In the genomic region with DNA sequence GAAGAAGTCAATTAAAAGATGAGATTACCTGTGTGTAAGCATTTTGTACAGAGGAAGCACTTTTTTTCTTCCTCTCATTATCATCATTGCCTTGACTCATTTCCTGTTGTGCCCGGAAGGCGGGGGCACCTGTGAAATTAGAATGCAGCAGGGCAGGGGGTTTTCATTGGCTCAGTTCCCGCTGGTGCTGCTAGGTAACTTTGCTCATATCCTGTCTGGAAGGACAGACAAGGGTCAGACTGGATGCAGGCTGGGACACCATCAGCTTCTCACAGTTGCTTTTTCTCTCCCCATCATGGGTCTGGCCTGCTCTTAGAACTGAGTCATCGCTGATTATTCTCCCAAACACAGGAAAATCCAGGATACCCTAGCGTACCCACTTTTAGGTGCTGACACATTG, we compare ENCODE assay signal across 10 cellular contexts.
DNase-seq lines count a peak whose midpoint lies in the region; ATAC-seq and TF ChIP-seq lines count a peak whose summit lies in the region.
"Had no signal": no experiment of that assay in that cellular context is flagged by ENCODE, and none has a peak within 500 bp of the region (broad histone marks: within the 10 kb centered on the region; RNA-seq: fewer than 3 reads in every experiment).

No MANE protein-coding gene starts in this region.

- no peak overlapping the region for H2BK120ac ChIP-seq in mesenchymal stem cell (ENCODE audit: low read depth, low read length)

- no peaks in the 10 kb centered on the region for H3K9me3 Mint-ChIP-seq in chondrocyte (ENCODE audit: low read depth)

- H3K4me2 ChIP-seq in mesenchymal stem cell (ENCODE audit: low read length, poor library complexity, severe bottlenecking), result no peak overlapping the region

- peaks cover 10% of the 10 kb centered on the region for H3K4me1 Mint-ChIP-seq in chondrocyte (ENCODE audit: low read depth)

- H3K4me1 ChIP-seq in BE2C, result no peaks in the 10 kb centered on the region; the same call in 1 of the 2 replicates
- H3K4me1 ChIP-seq in mesenchymal stem cell (ENCODE audit: control insufficient read depth, insufficient read depth, low read depth, low read length), result no peaks in the 10 kb centered on the region
- H3K4me1 ChIP-seq in HAP-1, result no peaks in the 10 kb centered on the region; the same call in 1 of the 2 replicates

- no peak overlapping the region for H2BK15ac ChIP-seq in mesenchymal stem cell (ENCODE audit: low read depth, poor library complexity, severe bottlenecking)

- WGBS in mesenchymal stem cell, result 35% methylated on average over 5 of the region's 5 CpGs

- H3K9me3 ChIP-seq in BE2C (no peaks in the 10 kb centered on the region), mesenchymal stem cell (ENCODE audit: control insufficient read depth, low read length) (no peaks in the 10 kb centered on the region), HAP-1 (no peaks in the 10 kb centered on the region)

- DNase-seq in T-helper 9 cell (peak; percentile 34), brain microvascular endothelial cell (peak; percentile 66), BE2C (no peak), mesenchymal stem cell (no peak), chondrocyte (ENCODE audit: low spot score) (no peak), HAP-1 (ENCODE audit: low spot score in 2 of 2) (no peak)
- DNase-seq in stimulated activated CD4-positive, alpha-beta T cell treated with anti-CD3 and anti-CD28 coated beads, Interleukin-2, amount 100 ng/mL, for 48 hours, result peak; percentile 30 to 45
- DNase-seq: activated gamma-delta T cell, trophoblast cell had no signal

- H3K18ac ChIP-seq in mesenchymal stem cell (ENCODE audit: low read depth in 1 of 2, low read length in 2 of 2), result no peak overlapping the region

- peak; percentile 49 for ATAC-seq in GM21717 (IDR thresholded peaks at IDR 0.05; ENCODE audit: unreplicated experiment)

- H3K27ac ChIP-seq in brain microvascular endothelial cell, result no peak overlapping the region
- H3K27ac ChIP-seq in mesenchymal stem cell (ENCODE audit: low read length, poor library complexity, severe bottlenecking), result no peak overlapping the region

- H2AK5ac ChIP-seq in mesenchymal stem cell (ENCODE audit: low read length, severe bottlenecking), result no peak overlapping the region

- no peak overlapping the region for H4K91ac ChIP-seq in mesenchymal stem cell (ENCODE audit: low read length)

- no peak overlapping the region for H3K27ac Mint-ChIP-seq in chondrocyte (ENCODE audit: unreplicated experiment)

- no peak overlapping the region for H4K8ac ChIP-seq in mesenchymal stem cell (ENCODE audit: low read length)

- no peaks in the 10 kb centered on the region for H3K79me1 ChIP-seq in mesenchymal stem cell (replicated peaks; ENCODE audit: low read length, poor library complexity, severe bottlenecking)

- H3K36me3 ChIP-seq in brain microvascular endothelial cell (replicated peaks) (no peaks in the 10 kb centered on the region), BE2C (no peaks in the 10 kb centered on the region), mesenchymal stem cell (ENCODE audit: control insufficient read depth in 1 of 2, insufficient read depth in 2 of 2, low read depth in 1 of 2, low read length in 2 of 2) (no peaks in the 10 kb centered on the region), HAP-1 (replicated peaks) (no peaks in the 10 kb centered on the region)

- no peak overlapping the region for H3K9ac ChIP-seq in mesenchymal stem cell (ENCODE audit: low read length)

- H3K36me3 Mint-ChIP-seq in chondrocyte (ENCODE audit: low read depth), result no peaks in the 10 kb centered on the region

- H3K27me3 Mint-ChIP-seq in chondrocyte (ENCODE audit: low read depth), result no peaks in the 10 kb centered on the region

- H2BK12ac ChIP-seq in mesenchymal stem cell (ENCODE audit: low read length in 2 of 2), result no peak overlapping the region

- no peak overlapping the region for H2AFZ ChIP-seq in mesenchymal stem cell (ENCODE audit: low read depth, low read length)

- no peak overlapping the region for H2BK5ac ChIP-seq in mesenchymal stem cell (ENCODE audit: low read depth, low read length, poor library complexity, severe bottlenecking)

- H3K27me3 ChIP-seq in brain microvascular endothelial cell (replicated peaks) (no peaks in the 10 kb centered on the region), BE2C (no peaks in the 10 kb centered on the region), mesenchymal stem cell (ENCODE audit: control insufficient read depth in 1 of 2, insufficient read depth in 1 of 2, low read length in 2 of 2) (peaks cover 0 to under 1% of the 10 kb centered on the region in 2 experiments), HAP-1 (ENCODE audit: low read depth) (no peaks in the 10 kb centered on the region)

- H3K4me3 ChIP-seq in brain microvascular endothelial cell (ENCODE audit: low read depth, low read length) (no peak overlapping the region), BE2C (ENCODE audit: low read depth, low read length) (no peak overlapping the region), mesenchymal stem cell (ENCODE audit: insufficient read depth in 1 of 2, low read depth in 1 of 2, low read length in 2 of 2) (no peak overlapping the region), HAP-1 (no peak overlapping the region)

- no peak overlapping the region for H3K4ac ChIP-seq in mesenchymal stem cell (ENCODE audit: low read depth in 1 of 2, low read length in 2 of 2)

- in situ Hi-C loops in brain microvascular endothelial cell (cut with HindIII; ENCODE audit: low pct_ligation_motif_present, low sequenced_read_pairs), result no loop called here
- in situ Hi-C loops in HAP-1 (cut with MboI; ENCODE audit: low sequenced_read_pairs), result no loop called here

- H3K14ac ChIP-seq in mesenchymal stem cell (ENCODE audit: low read length in 2 of 2), result no peak overlapping the region

- no peak overlapping the region for H3K23ac ChIP-seq in mesenchymal stem cell (ENCODE audit: low read length in 2 of 2)

- no peak for TF ChIP-seq CTCF in brain microvascular endothelial cell (IDR thresholded peaks at IDR 0.05; ENCODE audit: low read depth, low read length, missing control alignments)
- TF ChIP-seq CTCF in BE2C (IDR thresholded peaks at IDR 0.05; ENCODE audit: low read depth, low read length), result no peak
- TF ChIP-seq CTCF in chondrocyte (IDR thresholded peaks at IDR 0.05), result no peak

- H3K4me3 Mint-ChIP-seq in chondrocyte (ENCODE audit: unreplicated experiment), result no peak overlapping the region

Comparison
In these comparisons a context has a peak if more than half of its experiments do, and no peak if none do; other contexts are left out.
1. DNase-seq: peak in T-helper 9 cell (single experiment), brain microvascular endothelial cell (single experiment) and stimulated activated CD4-positive, alpha-beta T cell treated with anti-CD3 and anti-CD28 coated beads, Interleukin-2, amount 100 ng/mL, for 48 hours (2 of 2); none in BE2C (single experiment), mesenchymal stem cell (single experiment), chondrocyte (single experiment) and HAP-1 (0 of 2).